ENCODE assay signal across 1 cellular context in the genomic region with DNA sequence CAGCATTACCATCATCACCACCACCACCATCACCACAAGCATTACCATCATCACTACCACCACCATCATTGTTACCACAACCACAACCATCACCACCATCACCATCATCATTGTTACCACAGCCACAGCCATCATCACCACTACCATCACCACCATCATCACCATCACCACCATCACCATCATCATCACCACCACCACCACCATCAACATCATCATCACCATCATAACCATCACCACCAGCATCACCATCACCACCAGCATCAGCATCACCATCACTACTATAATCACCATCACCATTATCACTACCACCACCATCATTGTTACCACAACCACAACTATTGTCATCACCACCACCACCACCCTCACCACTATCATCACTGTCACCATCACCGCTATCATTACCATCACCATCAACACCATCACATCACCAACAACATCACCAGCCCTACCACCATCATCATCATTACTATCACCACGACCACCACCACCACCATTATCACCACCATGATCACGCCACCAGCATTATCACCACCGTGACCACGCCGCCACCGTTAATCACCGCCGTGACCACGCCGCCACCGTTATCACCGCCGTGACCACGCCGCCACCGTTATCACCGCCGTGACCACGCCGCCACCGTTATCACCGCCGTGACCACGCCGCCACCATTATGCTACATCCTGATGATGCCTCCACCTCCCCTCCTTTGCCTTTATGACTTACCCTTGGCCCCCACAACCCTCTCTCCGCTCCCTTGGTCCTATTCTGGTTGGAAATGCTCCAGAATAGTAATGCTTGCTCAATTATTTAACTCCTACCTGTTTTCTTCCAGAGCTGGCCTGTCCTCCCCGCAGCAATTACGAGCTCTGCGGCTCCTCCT.
TF ChIP-seq lines count a peak whose summit lies in the region.

No MANE protein-coding gene starts in this region.

TF ChIP-seq in HEK293, 187 proteins besides CTCF, POLR2A, EP300 and RAD21 (continued from another document):
- TF ChIP-seq, protein P1, sequence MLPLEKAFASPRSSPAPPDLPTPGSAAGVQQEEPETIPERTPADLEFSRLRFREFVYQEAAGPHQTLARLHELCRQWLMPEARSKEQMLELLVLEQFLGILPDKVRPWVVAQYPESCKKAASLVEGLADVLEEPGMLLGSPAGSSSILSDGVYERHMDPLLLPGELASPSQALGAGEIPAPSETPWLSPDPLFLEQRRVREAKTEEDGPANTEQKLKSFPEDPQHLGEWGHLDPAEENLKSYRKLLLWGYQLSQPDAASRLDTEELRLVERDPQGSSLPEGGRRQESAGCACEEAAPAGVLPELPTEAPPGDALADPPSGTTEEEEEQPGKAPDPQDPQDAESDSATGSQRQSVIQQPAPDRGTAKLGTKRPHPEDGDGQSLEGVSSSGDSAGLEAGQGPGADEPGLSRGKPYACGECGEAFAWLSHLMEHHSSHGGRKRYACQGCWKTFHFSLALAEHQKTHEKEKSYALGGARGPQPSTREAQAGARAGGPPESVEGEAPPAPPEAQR (tag by site-specific recombination; IDR thresholded peaks at IDR 0.05), result 0 out of 2 replicates have a peak, but pooled peaks have one; percentile 10
